Comparison of ENCODE assay signal across 23 cellular contexts in genomic region chr14:45867046-45867894, GRCh38.
DNase-seq lines count a peak whose midpoint lies in the region; ATAC-seq and TF ChIP-seq lines count a peak whose summit lies in the region.
"Had no signal": no experiment of that assay in that cellular context is flagged by ENCODE, and none has a peak within 500 bp of the region (broad histone marks: within the 10 kb centered on the region; RNA-seq: fewer than 3 reads in every experiment).

No MANE protein-coding gene starts in this region.

- peaks cover 24% of the 10 kb centered on the region for H3K9me3 ChIP-seq in endodermal cell (ENCODE audit: control insufficient read depth, low read length)
- H3K9me3 ChIP-seq: body of pancreas, sigmoid colon had no signal

- no peak overlapping the region for H3K9ac ChIP-seq in endodermal cell (ENCODE audit: extremely low read depth, low read length, poor library complexity, severe bottlenecking)

- no peak overlapping the region for H3K27ac ChIP-seq in endodermal cell (ENCODE audit: low read depth, low read length)
- H3K27ac ChIP-seq: body of pancreas, sigmoid colon, transverse colon had no signal

- no peaks in the 10 kb centered on the region for H3K36me3 Mint-ChIP-seq in endodermal cell (ENCODE audit: low read depth)
- H3K36me3 Mint-ChIP-seq: activated naive CD4-positive, alpha-beta T cell treated with anti-CD3 and anti-CD28 coated beads, Interleukin-2, amount 50 U/mL, for 24 hours had no signal

- no peaks in the 10 kb centered on the region for H3K4me1 Mint-ChIP-seq in endodermal cell
- H3K4me1 Mint-ChIP-seq: activated naive CD4-positive, alpha-beta T cell treated with anti-CD3 and anti-CD28 coated beads, Interleukin-2, amount 50 U/mL, for 24 hours; T-helper 17 cell had no signal

- no peak overlapping the region for H3K27ac Mint-ChIP-seq in endodermal cell
- H3K27ac Mint-ChIP-seq: activated naive CD4-positive, alpha-beta T cell treated with anti-CD3 and anti-CD28 coated beads, Interleukin-2, amount 50 U/mL, for 24 hours; dendritic cell treated with granulocyte-macrophage colony-stimulating factor and Interleukin-4, amounts not matched to agents 40 ng/mL and 50 ng/mL, for 4 days; T-helper 17 cell had no signal

- ATAC-seq in GM18870 (IDR thresholded peaks at IDR 0.05; ENCODE audit: unreplicated experiment) (peak; percentile 77), GM21717 (IDR thresholded peaks at IDR 0.05; ENCODE audit: unreplicated experiment) (peak; percentile 57), HG03064 (IDR thresholded peaks at IDR 0.05; ENCODE audit: low read depth, unreplicated experiment) (peak; percentile 55), HG03571 (IDR thresholded peaks at IDR 0.05; ENCODE audit: unreplicated experiment) (peak; percentile 66)
- ATAC-seq: activated CD4-positive, CD25-positive, alpha-beta regulatory T cell treated with anti-CD3 and anti-CD28 coated beads, Interleukin-2, amount 50 U/mL, for 24 hours; body of pancreas; mucosa of descending colon; Right ventricle myocardium inferior; T-helper 17 cell had no signal

- no peak for TF ChIP-seq CTCF in endodermal cell (conservative IDR thresholded peaks at IDR 0.05)

- no peak overlapping the region for H3K4me3 ChIP-seq in endodermal cell (ENCODE audit: low read length)
- H3K4me3 ChIP-seq: body of pancreas, mucosa of descending colon, sigmoid colon, transverse colon had no signal

- WGBS in endodermal cell (ENCODE audit: insufficient coverage in 1 of 2, insufficient read length in 1 of 2), 2 experiments = 86 to 100% methylated on average over 1 to 3 of the region's 3 CpGs

- DNase-seq in endodermal cell = no peak
- DNase-seq in stimulated activated CD4-positive, alpha-beta T cell treated with anti-CD3 and anti-CD28 coated beads, Interleukin-4, amount 100 ng/mL, for 1 hour = no peak
- DNase-seq in NCI-H1105 (lab: John Stamatoyannopoulos, UW) = no peak
- DNase-seq in foreskin melanocyte = no peak
- DNase-seq: activated CD8-positive, alpha-beta memory T cell treated with anti-CD3 and anti-CD28 coated beads, Interleukin-2, amount 50 U/mL, for 4 hours; body of pancreas; EL; kidney glomerular epithelial cell; mucosa of descending colon; MV-4-11; NCI-H2171; sigmoid colon; stimulated activated CD4-positive, alpha-beta T cell treated with anti-CD3 and anti-CD28 coated beads, Interleukin-4, amount 100 ng/mL, for 24 hours; T-helper 17 cell; transverse colon had no signal

- H3K4me3 Mint-ChIP-seq in endodermal cell = no peak overlapping the region
- H3K4me3 Mint-ChIP-seq: activated naive CD4-positive, alpha-beta T cell treated with anti-CD3 and anti-CD28 coated beads, Interleukin-2, amount 50 U/mL, for 24 hours; dendritic cell treated with granulocyte-macrophage colony-stimulating factor and Interleukin-4, amounts not matched to agents 40 ng/mL and 50 ng/mL, for 4 days; T-helper 17 cell had no signal

- H3K4me1 ChIP-seq in endodermal cell (ENCODE audit: control insufficient read depth, insufficient read depth, low read length) = no peaks in the 10 kb centered on the region
- H3K4me1 ChIP-seq: body of pancreas, transverse colon had no signal

- no peaks in the 10 kb centered on the region for H3K27me3 Mint-ChIP-seq in endodermal cell (ENCODE audit: insufficient read depth)
- H3K27me3 Mint-ChIP-seq: activated naive CD4-positive, alpha-beta T cell treated with anti-CD3 and anti-CD28 coated beads, Interleukin-2, amount 50 U/mL, for 24 hours; dendritic cell treated with granulocyte-macrophage colony-stimulating factor and Interleukin-4, amounts not matched to agents 40 ng/mL and 50 ng/mL, for 4 days; T-helper 17 cell had no signal

- no peaks in the 10 kb centered on the region for H3K27me3 ChIP-seq in endodermal cell (ENCODE audit: control insufficient read depth, insufficient read depth, low read length, poor library complexity, severe bottlenecking)
- H3K27me3 ChIP-seq: body of pancreas, sigmoid colon, transverse colon had no signal

- H3K36me3 ChIP-seq in endodermal cell (ENCODE audit: control insufficient read depth, insufficient read depth, low read length) = no peaks in the 10 kb centered on the region
- H3K36me3 ChIP-seq: sigmoid colon, transverse colon had no signal

- H3K9me3 Mint-ChIP-seq in endodermal cell = peaks cover 25% of the 10 kb centered on the region
